In the genomic region with DNA sequence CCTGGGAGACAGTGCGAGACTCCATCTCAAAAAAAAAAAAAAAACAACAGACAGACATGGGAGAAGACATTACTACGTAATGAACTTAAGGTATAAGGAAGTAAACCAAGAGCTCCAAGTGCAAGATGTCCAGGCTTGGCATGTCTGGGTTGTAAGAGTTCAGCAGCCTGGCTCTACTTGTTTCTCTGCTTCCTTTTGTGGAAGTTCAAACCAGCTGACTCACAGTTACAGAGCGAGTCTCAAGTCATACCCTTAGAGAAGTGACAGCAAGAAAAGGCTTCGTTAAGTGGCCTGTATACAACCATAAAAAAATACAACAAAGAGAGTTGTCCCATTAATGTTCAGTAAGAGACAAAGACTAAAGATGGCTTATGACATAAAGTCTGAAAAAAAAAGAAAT, we compare ENCODE assay signal across 1 cellular context.
TF ChIP-seq lines count a peak whose summit lies in the region.

No MANE protein-coding gene starts in this region.

TF ChIP-seq in HepG2, 621 proteins besides CTCF, POLR2A, EP300 and RAD21:
- no peak for TF ChIP-seq SPEN (CRISPR knock-in tag; IDR thresholded peaks at IDR 0.05; ENCODE audit: low read depth)
- TF ChIP-seq, protein P1, sequence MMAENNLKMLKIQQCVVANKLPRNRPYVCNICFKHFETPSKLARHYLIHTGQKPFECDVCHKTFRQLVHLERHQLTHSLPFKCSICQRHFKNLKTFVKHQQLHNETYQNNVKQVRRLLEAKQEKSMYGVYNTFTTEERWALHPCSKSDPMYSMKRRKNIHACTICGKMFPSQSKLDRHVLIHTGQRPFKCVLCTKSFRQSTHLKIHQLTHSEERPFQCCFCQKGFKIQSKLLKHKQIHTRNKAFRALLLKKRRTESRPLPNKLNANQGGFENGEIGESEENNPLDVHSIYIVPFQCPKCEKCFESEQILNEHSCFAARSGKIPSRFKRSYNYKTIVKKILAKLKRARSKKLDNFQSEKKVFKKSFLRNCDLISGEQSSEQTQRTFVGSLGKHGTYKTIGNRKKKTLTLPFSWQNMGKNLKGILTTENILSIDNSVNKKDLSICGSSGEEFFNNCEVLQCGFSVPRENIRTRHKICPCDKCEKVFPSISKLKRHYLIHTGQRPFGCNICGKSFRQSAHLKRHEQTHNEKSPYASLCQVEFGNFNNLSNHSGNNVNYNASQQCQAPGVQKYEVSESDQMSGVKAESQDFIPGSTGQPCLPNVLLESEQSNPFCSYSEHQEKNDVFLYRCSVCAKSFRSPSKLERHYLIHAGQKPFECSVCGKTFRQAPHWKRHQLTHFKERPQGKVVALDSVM (CRISPR knock-in tag; IDR thresholded peaks at IDR 0.05): no peak
- no peak for TF ChIP-seq JARID2 (CRISPR knock-in tag; IDR thresholded peaks at IDR 0.05; ENCODE audit: insufficient replicate concordance)
- TF ChIP-seq MZF1 (CRISPR knock-in tag; IDR thresholded peaks at IDR 0.05; ENCODE audit: borderline replicate concordance): no peak
